In the genomic region with DNA sequence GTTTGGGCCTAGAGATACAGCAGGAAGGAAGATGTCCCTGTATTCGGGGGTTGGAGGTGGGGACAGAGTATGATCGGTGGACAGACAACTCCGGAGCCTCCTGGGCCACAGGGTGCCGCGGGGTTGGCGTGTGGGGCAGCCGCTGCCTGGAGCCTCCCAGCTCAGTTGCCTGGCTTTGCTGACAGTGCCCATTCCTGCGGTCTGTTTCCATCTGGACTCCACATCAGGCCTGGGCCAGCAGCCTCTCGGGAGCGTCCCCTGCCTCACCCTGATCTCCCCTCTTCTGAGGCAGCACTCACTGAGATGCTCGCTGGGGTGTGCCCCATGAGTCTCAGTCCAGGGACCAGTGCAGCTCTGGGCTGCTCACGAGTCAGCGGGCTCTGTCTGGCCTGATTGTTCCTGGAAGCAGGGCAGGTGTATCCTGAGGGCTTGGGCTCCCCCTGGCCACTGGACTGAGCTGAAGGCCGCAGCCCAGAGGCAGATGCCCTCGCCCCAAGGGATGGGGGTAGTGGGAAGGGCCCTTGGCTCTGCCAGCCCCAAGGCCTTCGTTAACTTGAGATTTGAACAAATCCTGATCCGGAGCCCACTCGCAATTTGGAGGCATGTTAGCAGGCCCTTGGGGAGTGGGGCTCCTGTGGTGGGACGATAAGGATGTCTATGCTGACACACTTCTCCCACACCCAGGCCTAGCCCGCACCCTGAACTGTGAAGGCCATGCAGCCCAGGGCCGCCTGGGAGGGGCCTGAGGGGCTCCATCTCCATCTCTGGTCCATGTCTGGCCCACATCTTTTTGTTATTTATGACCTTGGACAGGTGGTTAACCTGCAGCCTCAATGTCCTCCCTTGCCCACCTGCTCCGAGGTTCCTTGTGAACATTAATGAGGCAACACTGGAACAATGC, we compare ENCODE assay signal across 1 cellular context.
TF ChIP-seq lines count a peak whose summit lies in the region.

No MANE protein-coding gene starts in this region.

TF ChIP-seq in HepG2, 621 proteins besides CTCF, POLR2A, EP300 and RAD21:
- TF ChIP-seq HNRNPL (IDR thresholded peaks at IDR 0.05; ENCODE audit: low read depth, low read length) = 0 out of 2 replicates have a peak, but pooled peaks have one; percentile 28
- TF ChIP-seq EED (CRISPR knock-in tag; IDR thresholded peaks at IDR 0.05) = peak; percentile 30; the same call in 1 of the 2 replicates
- peak; percentile 10 for TF ChIP-seq TEAD3 (CRISPR knock-in tag; optimal IDR thresholded peaks at IDR 0.05; ENCODE audit: borderline replicate concordance)
- TF ChIP-seq, protein P1, sequence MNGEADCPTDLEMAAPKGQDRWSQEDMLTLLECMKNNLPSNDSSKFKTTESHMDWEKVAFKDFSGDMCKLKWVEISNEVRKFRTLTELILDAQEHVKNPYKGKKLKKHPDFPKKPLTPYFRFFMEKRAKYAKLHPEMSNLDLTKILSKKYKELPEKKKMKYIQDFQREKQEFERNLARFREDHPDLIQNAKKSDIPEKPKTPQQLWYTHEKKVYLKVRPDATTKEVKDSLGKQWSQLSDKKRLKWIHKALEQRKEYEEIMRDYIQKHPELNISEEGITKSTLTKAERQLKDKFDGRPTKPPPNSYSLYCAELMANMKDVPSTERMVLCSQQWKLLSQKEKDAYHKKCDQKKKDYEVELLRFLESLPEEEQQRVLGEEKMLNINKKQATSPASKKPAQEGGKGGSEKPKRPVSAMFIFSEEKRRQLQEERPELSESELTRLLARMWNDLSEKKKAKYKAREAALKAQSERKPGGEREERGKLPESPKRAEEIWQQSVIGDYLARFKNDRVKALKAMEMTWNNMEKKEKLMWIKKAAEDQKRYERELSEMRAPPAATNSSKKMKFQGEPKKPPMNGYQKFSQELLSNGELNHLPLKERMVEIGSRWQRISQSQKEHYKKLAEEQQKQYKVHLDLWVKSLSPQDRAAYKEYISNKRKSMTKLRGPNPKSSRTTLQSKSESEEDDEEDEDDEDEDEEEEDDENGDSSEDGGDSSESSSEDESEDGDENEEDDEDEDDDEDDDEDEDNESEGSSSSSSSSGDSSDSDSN (CRISPR knock-in tag; IDR thresholded peaks at IDR 0.05) = 0 out of 2 replicates have a peak, but pooled peaks have one; percentile 19
- peak; percentile 45; the same call in 1 of the 2 replicates for TF ChIP-seq ZNF790 (CRISPR knock-in tag; IDR thresholded peaks at IDR 0.05; ENCODE audit: borderline replicate concordance)
- TF ChIP-seq ZNF709 (CRISPR knock-in tag; IDR thresholded peaks at IDR 0.05) = 0 out of 2 replicates have a peak, but pooled peaks have one; percentile 35
- no peak for TF ChIP-seq MYC (CRISPR knock-in tag; IDR thresholded peaks at IDR 0.05; ENCODE audit: borderline replicate concordance)
- peak; percentile 84 for TF ChIP-seq ZBTB38 (CRISPR knock-in tag; IDR thresholded peaks at IDR 0.05)
- peak; percentile 54 for TF ChIP-seq STAG1 (CRISPR knock-in tag; IDR thresholded peaks at IDR 0.05)
- TF ChIP-seq GABPB1 (CRISPR knock-in tag; IDR thresholded peaks at IDR 0.05) = peak; percentile 30; the same call in 1 of the 2 replicates
- no peak for TF ChIP-seq ZNF672 (CRISPR knock-in tag; IDR thresholded peaks at IDR 0.05)
- TF ChIP-seq SIX1 (CRISPR knock-in tag; IDR thresholded peaks at IDR 0.05; ENCODE audit: borderline replicate concordance) = no peak
- no peak for TF ChIP-seq MLLT10 (CRISPR knock-in tag; IDR thresholded peaks at IDR 0.05)
- TF ChIP-seq PHF8 (CRISPR knock-in tag; IDR thresholded peaks at IDR 0.05) = 0 out of 2 replicates have a peak, but pooled peaks have one; percentile 16
- TF ChIP-seq, protein P2, sequence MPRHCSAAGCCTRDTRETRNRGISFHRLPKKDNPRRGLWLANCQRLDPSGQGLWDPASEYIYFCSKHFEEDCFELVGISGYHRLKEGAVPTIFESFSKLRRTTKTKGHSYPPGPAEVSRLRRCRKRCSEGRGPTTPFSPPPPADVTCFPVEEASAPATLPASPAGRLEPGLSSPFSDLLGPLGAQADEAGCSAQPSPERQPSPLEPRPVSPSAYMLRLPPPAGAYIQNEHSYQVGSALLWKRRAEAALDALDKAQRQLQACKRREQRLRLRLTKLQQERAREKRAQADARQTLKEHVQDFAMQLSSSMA (CRISPR knock-in tag; IDR thresholded peaks at IDR 0.05) = peak; percentile 54; the same call in 1 of the 2 replicates
